Comparison of ENCODE assay signal across 1 cellular context in the genomic region with DNA sequence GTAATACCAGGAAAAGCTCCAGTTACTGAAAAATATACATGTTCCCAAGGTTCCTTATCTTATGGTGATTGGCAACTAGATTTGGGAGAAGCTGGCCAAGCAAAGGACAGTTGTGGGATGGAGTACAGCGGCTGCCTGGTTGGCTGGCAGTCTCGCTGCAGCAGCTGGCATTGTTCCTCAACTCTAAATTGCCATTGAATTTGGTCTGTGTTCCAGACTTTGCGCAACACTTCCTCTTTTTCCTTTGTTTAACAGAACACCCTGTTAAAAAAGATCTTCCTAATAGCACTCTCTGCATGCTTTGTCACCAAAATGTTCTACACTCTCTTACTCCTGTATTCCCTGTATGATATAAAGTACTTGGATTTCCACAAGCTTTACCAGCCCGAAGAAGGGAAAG.
TF ChIP-seq lines count a peak whose summit lies in the region.

No MANE protein-coding gene starts in this region.

TF ChIP-seq in IMR-90, 13 proteins besides CTCF, POLR2A, EP300 and RAD21:
- no peak for TF ChIP-seq SMC3 (IDR thresholded peaks at IDR 0.05; ENCODE audit: low read depth, low read length)
- TF ChIP-seq CEBPB (IDR thresholded peaks at IDR 0.05; ENCODE audit: low read depth, low read length): peak; percentile 38; the same call in 1 of the 2 replicates
- no peak for TF ChIP-seq MXI1 (IDR thresholded peaks at IDR 0.05; ENCODE audit: borderline replicate concordance, low read depth, low read length)
- no peak for TF ChIP-seq BHLHE40 (IDR thresholded peaks at IDR 0.05; ENCODE audit: low read depth, low read length)
